17 cellular contexts compared by ENCODE assay signal in genomic region chr7:112926018-112926417, GRCh38.
"Had no signal": no experiment of that assay in that cellular context is flagged by ENCODE, and none has a peak within 500 bp of the region (broad histone marks: within the 10 kb centered on the region; RNA-seq: fewer than 3 reads in every experiment).

No MANE protein-coding gene starts in this region.

- H3K4me1 ChIP-seq: foreskin keratinocyte had no signal

- ATAC-seq: foreskin keratinocyte; gastroesophageal sphincter; left colon; left lobe of liver; lower lobe of right lung; naive thymus-derived CD4-positive, alpha-beta T cell had no signal

- H3K27me3 ChIP-seq: dorsolateral prefrontal cortex, esophagus muscularis mucosa, foreskin keratinocyte, gastroesophageal sphincter, heart right ventricle had no signal

- H3K9me3 ChIP-seq: esophagus muscularis mucosa, gastroesophageal sphincter, left ventricle myocardium inferior, lower lobe of right lung had no signal

- H3K4me3 ChIP-seq: coronary artery, dorsolateral prefrontal cortex, esophagus muscularis mucosa, gastroesophageal sphincter, heart right ventricle, left ventricle myocardium inferior, lower lobe of right lung had no signal

- H3K27ac ChIP-seq: coronary artery, dorsolateral prefrontal cortex, esophagus muscularis mucosa, foreskin keratinocyte, gastroesophageal sphincter, left ventricle myocardium inferior, lower lobe of right lung had no signal

- H3K36me3 ChIP-seq: esophagus muscularis mucosa, gastroesophageal sphincter, heart right ventricle, left ventricle myocardium inferior, lower lobe of right lung had no signal

- DNase-seq: dermis blood vessel endothelial cell; dorsolateral prefrontal cortex; effector CD4-positive, alpha-beta T cell; effector memory CD4-positive, alpha-beta T cell; foreskin keratinocyte; heart right ventricle; hippocampal formation; left colon; left ventricle myocardium inferior; lower lobe of right lung; mesendoderm; midbrain; naive thymus-derived CD4-positive, alpha-beta T cell had no signal
